In genomic region chr18:8814206-8814605, GRCh38 we compare ENCODE assay signal across 26 cellular contexts.
DNase-seq lines count a peak whose midpoint lies in the region; ATAC-seq and TF ChIP-seq lines count a peak whose summit lies in the region.
"Had no signal": no experiment of that assay in that cellular context is flagged by ENCODE, and none has a peak within 500 bp of the region (broad histone marks: within the 10 kb centered on the region; RNA-seq: fewer than 3 reads in every experiment).

No MANE protein-coding gene starts in this region.

- H3K4me2 ChIP-seq in GM23248 (ENCODE audit: unreplicated experiment) = peak overlapping the region; percentile 24

- no peak overlapping the region for H3K27ac Mint-ChIP-seq in WTC11
- no peak overlapping the region for H3K27ac Mint-ChIP-seq in activated naive CD8-positive, alpha-beta T cell treated with anti-CD3 and anti-CD28 coated beads, Interleukin-2, amount 50 U/mL, for 24 hours
- H3K27ac Mint-ChIP-seq: activated CD4-positive, alpha-beta T cell treated with anti-CD3 and anti-CD28 coated beads, Interleukin-2, amount 10 ng/mL, durations not matched to agents 7 days and 5 days; activated CD8-positive, alpha-beta memory T cell treated with anti-CD3 and anti-CD28 coated beads, Interleukin-2, amount 10 ng/mL, durations not matched to agents 7 days and 5 days; progenitor cell of endocrine pancreas; stimulated activated memory B cell treated with anti-CD40 and anti-IgM and Interleukin-4, amounts not matched to agents 10 μg/mL and 1 μg/mL and 100 μg/mL, for 72 hours; T-helper 1 cell treated with Interleukin-12 subunit alpha and Interleukin-12 subunit beta and Interleukin-4 antibody, amounts not matched to agents 30 μg/mL and 1 μg/mL, for 36 hours had no signal

- H3K27me3 ChIP-seq in GM23248 (replicated peaks; ENCODE audit: insufficient read depth) (no peaks in the 10 kb centered on the region), adipocyte (replicated peaks; ENCODE audit: control insufficient read depth, insufficient read depth, low read length) (no peaks in the 10 kb centered on the region)
- H3K27me3 ChIP-seq: colonic mucosa, Peyer's patch, vagina had no signal

- no peaks in the 10 kb centered on the region for H3K9me2 ChIP-seq in GM23248 (ENCODE audit: insufficient read depth)

- peaks cover 35% of the 10 kb centered on the region for H3K36me3 ChIP-seq in GM23248 (ENCODE audit: low read depth)
- peaks cover 5% of the 10 kb centered on the region for H3K36me3 ChIP-seq in adipocyte (ENCODE audit: control insufficient read depth, insufficient read depth, low read length, severe bottlenecking)
- H3K36me3 ChIP-seq: colonic mucosa, Peyer's patch had no signal

- no peaks in the 10 kb centered on the region for H3K9me3 Mint-ChIP-seq in WTC11
- H3K9me3 Mint-ChIP-seq in activated naive CD8-positive, alpha-beta T cell treated with anti-CD3 and anti-CD28 coated beads, Interleukin-2, amount 50 U/mL, for 24 hours = no peaks in the 10 kb centered on the region
- H3K9me3 Mint-ChIP-seq: activated CD4-positive, alpha-beta T cell treated with anti-CD3 and anti-CD28 coated beads, Interleukin-2, amount 10 ng/mL, durations not matched to agents 7 days and 5 days; IgD-negative memory B cell; stimulated activated memory B cell treated with anti-CD40 and anti-IgM and Interleukin-4, amounts not matched to agents 10 μg/mL and 1 μg/mL and 100 μg/mL, for 72 hours; T-helper 1 cell treated with Interleukin-12 subunit alpha and Interleukin-12 subunit beta and Interleukin-4 antibody, amounts not matched to agents 30 μg/mL and 1 μg/mL, for 36 hours had no signal

- no peak overlapping the region for H3K9ac ChIP-seq in GM23248
- H3K9ac ChIP-seq in adipocyte (ENCODE audit: low read length) = no peak overlapping the region

- POLR2A ChIA-PET in WTC11 (lab: Charles Lee) = no interaction called here

- no peak overlapping the region for H2AFZ ChIP-seq in GM23248

- no peaks in the 10 kb centered on the region for H4K20me1 ChIP-seq in GM23248 (ENCODE audit: insufficient read depth)

- peak overlapping the region; percentile 19; the same call in 1 of the 2 replicates for H3K27ac ChIP-seq in GM23248
- H3K27ac ChIP-seq: colonic mucosa, Peyer's patch, skin epidermis, vagina had no signal

- 73 to 75% methylated on average over 6 of the region's 6 CpGs for WGBS in GM23248 (ENCODE audit: low coverage in 1 of 2, low lambda C conversion rate in 2 of 2, missing lambda C conversion rate in 2 of 2), 2 experiments

- H3K4me1 ChIP-seq in GM23248 (ENCODE audit: insufficient read depth) (peaks cover 38% of the 10 kb centered on the region), adipocyte (ENCODE audit: control insufficient read depth, insufficient read depth, low read length) (peaks cover 30% of the 10 kb centered on the region)
- H3K4me1 ChIP-seq: colonic mucosa, Peyer's patch, vagina had no signal

- H3K4me3 Mint-ChIP-seq in WTC11 = no peak overlapping the region
- no peak overlapping the region for H3K4me3 Mint-ChIP-seq in activated naive CD8-positive, alpha-beta T cell treated with anti-CD3 and anti-CD28 coated beads, Interleukin-2, amount 50 U/mL, for 24 hours
- H3K4me3 Mint-ChIP-seq: activated CD4-positive, alpha-beta T cell treated with anti-CD3 and anti-CD28 coated beads, Interleukin-2, amount 10 ng/mL, durations not matched to agents 7 days and 5 days; activated CD8-positive, alpha-beta memory T cell treated with anti-CD3 and anti-CD28 coated beads, Interleukin-2, amount 10 ng/mL, durations not matched to agents 7 days and 5 days; brain; IgD-negative memory B cell; stimulated activated memory B cell treated with anti-CD40 and anti-IgM and Interleukin-4, amounts not matched to agents 10 μg/mL and 1 μg/mL and 100 μg/mL, for 72 hours; T-helper 1 cell treated with Interleukin-12 subunit alpha and Interleukin-12 subunit beta and Interleukin-4 antibody, amounts not matched to agents 30 μg/mL and 1 μg/mL, for 36 hours had no signal

- peaks cover 56% of the 10 kb centered on the region for H3F3A ChIP-seq in GM23248 (ENCODE audit: insufficient read depth)

- no peak for TF ChIP-seq CTCF in WTC11 (IDR thresholded peaks at IDR 0.05)

- H3K4me1 Mint-ChIP-seq in WTC11 = no peaks in the 10 kb centered on the region
- peaks cover 2% of the 10 kb centered on the region for H3K4me1 Mint-ChIP-seq in activated naive CD8-positive, alpha-beta T cell treated with anti-CD3 and anti-CD28 coated beads, Interleukin-2, amount 50 U/mL, for 24 hours
- H3K4me1 Mint-ChIP-seq: activated CD8-positive, alpha-beta memory T cell treated with anti-CD3 and anti-CD28 coated beads, Interleukin-2, amount 10 ng/mL, durations not matched to agents 7 days and 5 days had no signal

- CTCF ChIA-PET in WTC11 (lab: Charles Lee) = no interaction called here

- in situ Hi-C loops in GM23248 (cut with MboI) = no loop called here

- no peaks in the 10 kb centered on the region for H3K79me2 ChIP-seq in GM23248 (ENCODE audit: insufficient read depth)

- H3K4me3 ChIP-seq in GM23248 (no peak overlapping the region), adipocyte (ENCODE audit: low read length) (peak overlapping the region; percentile 9)
- H3K4me3 ChIP-seq: colonic mucosa, mucosa of descending colon, Peyer's patch, skin epidermis, vagina had no signal

- no peaks in the 10 kb centered on the region for H3K27me3 Mint-ChIP-seq in WTC11 (ENCODE audit: low read depth)
- H3K27me3 Mint-ChIP-seq in activated naive CD8-positive, alpha-beta T cell treated with anti-CD3 and anti-CD28 coated beads, Interleukin-2, amount 50 U/mL, for 24 hours = no peaks in the 10 kb centered on the region
- H3K27me3 Mint-ChIP-seq: brain; IgD-negative memory B cell; progenitor cell of endocrine pancreas; stimulated activated memory B cell treated with anti-CD40 and anti-IgM and Interleukin-4, amounts not matched to agents 10 μg/mL and 1 μg/mL and 100 μg/mL, for 72 hours had no signal

- H3K9me3 ChIP-seq in GM23248 (ENCODE audit: low read depth) = no peaks in the 10 kb centered on the region
- H3K9me3 ChIP-seq in adipocyte (ENCODE audit: control insufficient read depth, low read length) = no peaks in the 10 kb centered on the region
- H3K9me3 ChIP-seq: colonic mucosa, mucosa of descending colon, Peyer's patch, vagina had no signal

- DNase-seq in GM23248 (peak; percentile 39), adipocyte (ENCODE audit: low read depth) (peak; percentile 36), fibroblast of peridontal ligament (ENCODE audit: extremely low read depth) (peak; percentile 52), NCI-H524 treated with DMSO at 0.1 percent for 48 hours (lab: John Stamatoyannopoulos, UW) (no peak), D341Med (ENCODE audit: low spot score) (no peak), WTC11 (ENCODE audit: low spot score) (no peak)
- no peak for DNase-seq in activated naive CD8-positive, alpha-beta T cell treated with anti-CD3 and anti-CD28 coated beads, Interleukin-2, amount 50 U/mL, for 24 hours
- DNase-seq: activated CD4-positive, alpha-beta T cell treated with anti-CD3 and anti-CD28 coated beads, Interleukin-2, amount 10 ng/mL, durations not matched to agents 7 days and 5 days; activated CD8-positive, alpha-beta memory T cell treated with anti-CD3 and anti-CD28 coated beads, Interleukin-2, amount 10 ng/mL, durations not matched to agents 7 days and 5 days; activated naive CD4-positive, alpha-beta T cell treated with anti-CD3 and anti-CD28 coated beads, Interleukin-2, amount 50 U/mL, for 16 hours; colonic mucosa; COR-L47; DND-41; H7; mucosa of descending colon; NCI-H1417; NCI-H2107; NCI-H510A treated with DMSO at 0.1 percent for 48 hours; Peyer's patch had no signal

- no peak for ATAC-seq in WTC11
- no peak for ATAC-seq in activated naive CD8-positive, alpha-beta T cell treated with anti-CD3 and anti-CD28 coated beads, Interleukin-2, amount 50 U/mL, for 24 hours
- ATAC-seq: activated CD8-positive, alpha-beta memory T cell treated with anti-CD3 and anti-CD28 coated beads, Interleukin-2, amount 10 ng/mL, durations not matched to agents 7 days and 5 days; mucosa of descending colon; stimulated activated memory B cell treated with anti-CD40 and anti-IgM and Interleukin-4, amounts not matched to agents 10 μg/mL and 1 μg/mL and 100 μg/mL, for 72 hours had no signal

- H3K36me3 Mint-ChIP-seq in WTC11 = peaks cover 72% of the 10 kb centered on the region
- no peaks in the 10 kb centered on the region for H3K36me3 Mint-ChIP-seq in activated naive CD8-positive, alpha-beta T cell treated with anti-CD3 and anti-CD28 coated beads, Interleukin-2, amount 50 U/mL, for 24 hours (ENCODE audit: low read depth)
- H3K36me3 Mint-ChIP-seq: activated CD8-positive, alpha-beta memory T cell treated with anti-CD3 and anti-CD28 coated beads, Interleukin-2, amount 10 ng/mL, durations not matched to agents 7 days and 5 days; IgD-negative memory B cell had no signal

TF ChIP-seq in WTC11, 78 proteins besides CTCF, POLR2A, EP300 and RAD21 (continues in another document):
- TF ChIP-seq NR1H2 (CRISPR knock-in tag; IDR thresholded peaks at IDR 0.05) (no peak), EMX1 (CRISPR knock-in tag; IDR thresholded peaks at IDR 0.05) (no peak)
- TF ChIP-seq, protein P1, sequence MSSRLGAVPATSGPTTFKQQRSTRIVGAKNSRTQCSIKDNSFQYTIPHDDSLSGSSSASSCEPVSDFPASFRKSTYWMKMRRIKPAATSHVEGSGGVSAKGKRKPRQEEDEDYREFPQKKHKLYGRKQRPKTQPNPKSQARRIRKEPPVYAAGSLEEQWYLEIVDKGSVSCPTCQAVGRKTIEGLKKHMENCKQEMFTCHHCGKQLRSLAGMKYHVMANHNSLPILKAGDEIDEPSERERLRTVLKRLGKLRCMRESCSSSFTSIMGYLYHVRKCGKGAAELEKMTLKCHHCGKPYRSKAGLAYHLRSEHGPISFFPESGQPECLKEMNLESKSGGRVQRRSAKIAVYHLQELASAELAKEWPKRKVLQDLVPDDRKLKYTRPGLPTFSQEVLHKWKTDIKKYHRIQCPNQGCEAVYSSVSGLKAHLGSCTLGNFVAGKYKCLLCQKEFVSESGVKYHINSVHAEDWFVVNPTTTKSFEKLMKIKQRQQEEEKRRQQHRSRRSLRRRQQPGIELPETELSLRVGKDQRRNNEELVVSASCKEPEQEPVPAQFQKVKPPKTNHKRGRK (CRISPR knock-in tag; IDR thresholded peaks at IDR 0.05; ENCODE audit: borderline replicate concordance) = no peak

Comparison
In these comparisons a context has a peak if more than half of its experiments do, and no peak if none do; other contexts are left out.
1. DNase-seq: peak in GM23248 (single experiment), adipocyte (single experiment) and fibroblast of peridontal ligament (single experiment); none in NCI-H524 treated with DMSO at 0.1 percent for 48 hours (single experiment), D341Med (single experiment), WTC11 (single experiment) and activated naive CD8-positive, alpha-beta T cell treated with anti-CD3 and anti-CD28 coated beads, Interleukin-2, amount 50 U/mL, for 24 hours (single experiment).